Comparison of ENCODE assay signal across 1 cellular context in genomic region chr11:85779956-85780640, GRCh38.
TF ChIP-seq lines count a peak whose summit lies in the region.

No MANE protein-coding gene starts in this region.

TF ChIP-seq in K562, 482 proteins besides CTCF, POLR2A, EP300 and RAD21 (continued from another document):
- TF ChIP-seq MNT (conservative IDR thresholded peaks at IDR 0.05) (no peak), CEBPG (CRISPR knock-in tag; IDR thresholded peaks at IDR 0.05) (no peak), CEBPG (tag; conservative IDR thresholded peaks at IDR 0.05 in 1 of 2, IDR thresholded peaks at IDR 0.05 in 1 of 2) (0 out of 4 replicates have a peak, but pooled peaks of 1 of the 2 experiments have one; percentile 17)
